14 cellular contexts compared by ENCODE assay signal in genomic region chr10:79454259-79454658, GRCh38. TPM values are rescaled to one million over a fixed set of nuclear protein-coding genes. Genes with fewer than 3 reads are reported as not detected.
DNase-seq lines count a peak whose midpoint lies in the region; ATAC-seq and TF ChIP-seq lines count a peak whose summit lies in the region.
"Had no signal": no experiment of that assay in that cellular context is flagged by ENCODE, and none has a peak within 500 bp of the region (broad histone marks: within the 10 kb centered on the region; RNA-seq: fewer than 3 reads in every experiment).

No MANE protein-coding gene starts in this region.

- no peak for ATAC-seq in natural killer cell treated with Interleukin-12 subunit alpha and Interleukin-12 subunit beta and Interleukin-15 and Interleukin-18, amount 100 ng/mL, for 72 hours
- ATAC-seq in natural killer cell (no peak), lower lobe of right lung (peak; percentile 44 to 66), aorta (ENCODE audit: low FRiP score) (peak; percentile 55)

- no peaks in the 10 kb centered on the region for H3K9me3 ChIP-seq in lower lobe of right lung
- no peaks in the 10 kb centered on the region for H3K9me3 ChIP-seq in aorta (ENCODE audit: control insufficient read depth, low read length)
- H3K9me3 ChIP-seq in tibial nerve = no peaks in the 10 kb centered on the region

- no peaks in the 10 kb centered on the region for H3K4me1 Mint-ChIP-seq in natural killer cell treated with Interleukin-12 subunit alpha and Interleukin-12 subunit beta and Interleukin-15 and Interleukin-18, amount 100 ng/mL, for 72 hours (ENCODE audit: low read depth in 2 of 2)
- H3K4me1 Mint-ChIP-seq in natural killer cell = no peaks in the 10 kb centered on the region
- H3K4me1 Mint-ChIP-seq: central memory CD8-positive, alpha-beta T cell had no signal

- H3K36me3 Mint-ChIP-seq in natural killer cell treated with Interleukin-12 subunit alpha and Interleukin-12 subunit beta and Interleukin-15 and Interleukin-18, amount 100 ng/mL, for 72 hours = no peaks in the 10 kb centered on the region
- H3K36me3 Mint-ChIP-seq in natural killer cell = no peaks in the 10 kb centered on the region
- H3K36me3 Mint-ChIP-seq: type B pancreatic cell had no signal

- H3K4me1 ChIP-seq in lower lobe of right lung (peaks cover 7% of the 10 kb centered on the region), aorta (ENCODE audit: control insufficient read depth in 1 of 2, insufficient read depth in 2 of 2, low read length in 2 of 2) (no peaks in the 10 kb centered on the region), tibial nerve (peaks cover 0 to 22% (median 0%) of the 10 kb centered on the region in 4 donors)

- H3K36me3 ChIP-seq in lower lobe of right lung (no peaks in the 10 kb centered on the region), aorta (ENCODE audit: control insufficient read depth in 1 of 2, insufficient read depth in 2 of 2, low read length in 1 of 2) (no peaks in the 10 kb centered on the region), tibial nerve (no peaks in the 10 kb centered on the region)

- TF ChIP-seq CTCF in natural killer cell (IDR thresholded peaks at IDR 0.05) (no peak), lower lobe of right lung (IDR thresholded peaks at IDR 0.05) (no peak), GM13977 (IDR thresholded peaks at IDR 0.05; ENCODE audit: extremely low read depth, insufficient read depth, missing control alignments) (no peak), tibial nerve (IDR thresholded peaks at IDR 0.05) (no peak)

- TF ChIP-seq EP300 in tibial nerve (IDR thresholded peaks at IDR 0.05) = no peak

- H3K27me3 ChIP-seq in lower lobe of right lung (ENCODE audit: low read depth) (no peaks in the 10 kb centered on the region), aorta (ENCODE audit: control insufficient read depth in 1 of 2, insufficient read depth in 2 of 2, low read length in 1 of 2) (no peaks in the 10 kb centered on the region), tibial nerve (no peaks in the 10 kb centered on the region)

- intact Hi-C loops in natural killer cell (cut with micrococcal nuclease) (no loop called here), lower lobe of right lung (cut with DNase I) (no loop called here), aorta (cut with DNase I) (no loop called here)

- H3K27ac ChIP-seq in lower lobe of right lung = no peak overlapping the region
- H3K27ac ChIP-seq in aorta (ENCODE audit: low read depth in 1 of 2, low read length in 2 of 2) = no peak overlapping the region
- no peak overlapping the region for H3K27ac ChIP-seq in tibial nerve

- H3K9me3 Mint-ChIP-seq in natural killer cell treated with Interleukin-12 subunit alpha and Interleukin-12 subunit beta and Interleukin-15 and Interleukin-18, amount 100 ng/mL, for 72 hours = no peaks in the 10 kb centered on the region
- H3K9me3 Mint-ChIP-seq in natural killer cell = no peaks in the 10 kb centered on the region
- H3K9me3 Mint-ChIP-seq: central memory CD8-positive, alpha-beta T cell; type B pancreatic cell had no signal

- no peak overlapping the region for H3K4me3 Mint-ChIP-seq in natural killer cell treated with Interleukin-12 subunit alpha and Interleukin-12 subunit beta and Interleukin-15 and Interleukin-18, amount 100 ng/mL, for 72 hours
- H3K4me3 Mint-ChIP-seq in natural killer cell = no peak overlapping the region
- H3K4me3 Mint-ChIP-seq: central memory CD8-positive, alpha-beta T cell; type B pancreatic cell had no signal

- in situ Hi-C loops in GM13977 (cut with MboI; ENCODE audit: low pct_unique_long_range_greater_than_20kb, low sequenced_read_pairs, unreplicated experiment) = no loop called here

- H3K27me3 Mint-ChIP-seq in natural killer cell treated with Interleukin-12 subunit alpha and Interleukin-12 subunit beta and Interleukin-15 and Interleukin-18, amount 100 ng/mL, for 72 hours = peaks cover 10 to 13% of the 10 kb centered on the region in 2 donors
- peaks cover 6 to 11% of the 10 kb centered on the region in 2 donors for H3K27me3 Mint-ChIP-seq in natural killer cell (ENCODE audit: low read depth in 2 of 2)
- H3K27me3 Mint-ChIP-seq: central memory CD8-positive, alpha-beta T cell had no signal

- H3K4me3 ChIP-seq in lower lobe of right lung (no peak overlapping the region), aorta (ENCODE audit: low read length in 2 of 2) (no peak overlapping the region), tibial nerve (no peak overlapping the region)
- H3K4me3 ChIP-seq: lung had no signal

- H3K27ac Mint-ChIP-seq in natural killer cell treated with Interleukin-12 subunit alpha and Interleukin-12 subunit beta and Interleukin-15 and Interleukin-18, amount 100 ng/mL, for 72 hours = no peak overlapping the region
- H3K27ac Mint-ChIP-seq in natural killer cell = no peak overlapping the region
- H3K27ac Mint-ChIP-seq: type B pancreatic cell had no signal

- 30 to 37% methylated on average over 6 of the region's 6 CpGs for WGBS in aorta, 2 donors
- 54% methylated on average over 6 of the region's 6 CpGs for WGBS in tibial nerve, 2 donors

- TF ChIP-seq POLR2A in tibial nerve (IDR thresholded peaks at IDR 0.05) = no peak

- peak; percentile 25 for DNase-seq in natural killer cell treated with Interleukin-12 subunit alpha and Interleukin-12 subunit beta and Interleukin-15 and Interleukin-18, amount 100 ng/mL, for 72 hours (ENCODE audit: low spot score)
- DNase-seq in natural killer cell (no peak), dedifferentiated amniotic fluid mesenchymal stem cell (ENCODE audit: extremely low spot score) (peak; percentile 43), lower lobe of right lung (no peak), aorta (no peak), SW480 (ENCODE audit: low spot score) (no peak), GM13977 (ENCODE audit: low spot score) (no peak), tibial nerve (ENCODE audit: low spot score in 2 of 2) (no peak)
- DNase-seq: activated CD4-positive, CD25-positive, alpha-beta regulatory T cell; DND-41; SHP77 treated with DMSO at 0.1 percent for 48 hours had no signal

RNA-seq across cellular contexts. Expression of gene ZCCHC24, which starts 8.8 kb away (rescaled TPM):
- total RNA-seq in natural killer cell treated with Interleukin-12 subunit alpha and Interleukin-12 subunit beta and Interleukin-15 and Interleukin-18, amount 100 ng/mL, for 72 hours = 1 to 10 TPM in 1 of 2 donors, under 1 TPM in 1; 0.73 to 1.3 TPM
- 1 to 10 TPM; 2.8 to 4.0 (median 3.6) TPM for total RNA-seq in natural killer cell
- 34.7 TPM for total RNA-seq in lower lobe of right lung
- 10 to 100 TPM; 79.3 to 99.6 TPM for total RNA-seq in aorta
- 10 to 100 TPM; 42.2 to 60.4 TPM for polyA plus RNA-seq in aorta
- 100 to 1,000 TPM; 122 to 165 (median 138) TPM for total RNA-seq in tibial nerve

RNA-seq across cellular contexts. Expression of gene EIF5AL1, which starts 58.1 kb away (rescaled TPM):
- total RNA-seq in natural killer cell treated with Interleukin-12 subunit alpha and Interleukin-12 subunit beta and Interleukin-15 and Interleukin-18, amount 100 ng/mL, for 72 hours = 1 to 10 TPM in 1 of 2 donors, under 1 TPM in 1; 0.11 to 4.8 TPM
- total RNA-seq in natural killer cell (1 to 10 TPM in 1 of 3 donors, under 1 TPM in 2; 0.13 to 2.0 (median 0.14) TPM), lower lobe of right lung (not detected), aorta (under 1 TPM in 1 of 2 donors, not detected in 1; 0.10 TPM), tibial nerve (under 1 TPM in 1 of 4 donors, not detected in 3; 0.90 TPM)
- polyA plus RNA-seq in aorta = under 1 TPM; 0.36 to 0.38 TPM

Comparison
In these comparisons a context has a peak if more than half of its experiments do, and no peak if none do; other contexts are left out.
1. DNase-seq: peak in natural killer cell treated with Interleukin-12 subunit alpha and Interleukin-12 subunit beta and Interleukin-15 and Interleukin-18, amount 100 ng/mL, for 72 hours (single experiment) and dedifferentiated amniotic fluid mesenchymal stem cell (single experiment); none in natural killer cell (single experiment), lower lobe of right lung (single experiment), aorta (0 of 2), SW480 (single experiment), GM13977 (single experiment) and tibial nerve (0 of 2).
2. ATAC-seq: peak in lower lobe of right lung (2 of 2) and aorta (single experiment); none in natural killer cell treated with Interleukin-12 subunit alpha and Interleukin-12 subunit beta and Interleukin-15 and Interleukin-18, amount 100 ng/mL, for 72 hours (0 of 2) and natural killer cell (0 of 3).